ENCODE assay signal across 23 cellular contexts in genomic region chr12:116808113-116808786, GRCh38.
"Had no signal": no experiment of that assay in that cellular context is flagged by ENCODE, and none has a peak within 500 bp of the region (broad histone marks: within the 10 kb centered on the region; RNA-seq: fewer than 3 reads in every experiment).

No MANE protein-coding gene starts in this region.

- H3K27me3 ChIP-seq: colonic mucosa, hepatocyte, right lobe of liver, testis had no signal

- DNase-seq: activated CD4-positive, alpha-beta T cell treated with anti-CD3 and anti-CD28 coated beads for 1 hour; activated CD8-positive, alpha-beta memory T cell treated with anti-CD3 and anti-CD28 coated beads for 24 hours; activated CD8-positive, alpha-beta memory T cell treated with anti-CD3 and anti-CD28 coated beads, Interleukin-2, amount 50 U/mL, for 48 hours; activated effector memory CD4-positive, alpha-beta T cell treated with Interleukin-2 at 50 U/mL for 16 hours; activated naive CD4-positive, alpha-beta T cell treated with anti-CD3 and anti-CD28 coated beads, Interleukin-2, amount 10 ng/mL, durations not matched to agents 7 days and 5 days; activated naive CD8-positive, alpha-beta T cell treated with anti-CD3 and anti-CD28 coated beads, Interleukin-2, amount 50 U/mL, for 24 hours; activated T-cell treated with anti-CD3 and anti-CD28 coated beads, Interleukin-2, amount 50 U/mL, for 48 hours; anterior cingulate cortex; colonic mucosa; foreskin keratinocyte; mesenchymal stem cell; mucosa of descending colon; naive thymus-derived CD4-positive, alpha-beta T cell; psoas muscle; right lobe of liver; small intestine; stimulated activated CD4-positive, alpha-beta T cell treated with anti-CD3 and anti-CD28 coated beads, Interleukin-4, amount 100 ng/mL, for 1 hour; testis had no signal

- H3K4me1 ChIP-seq: colonic mucosa, foreskin keratinocyte, psoas muscle, right lobe of liver, testis had no signal

- ATAC-seq: foreskin keratinocyte; mucosa of descending colon; naive thymus-derived CD4-positive, alpha-beta T cell; psoas muscle; right lobe of liver had no signal

- H3K4me3 ChIP-seq: colonic mucosa, hepatocyte, mucosa of descending colon, psoas muscle, right lobe of liver, testis had no signal

- H3K9me3 ChIP-seq: colonic mucosa, mucosa of descending colon, psoas muscle, right lobe of liver, testis had no signal

- H3K4me1 Mint-ChIP-seq: brain; central memory CD8-positive, alpha-beta T cell; naive thymus-derived CD4-positive, alpha-beta T cell had no signal

- H3K36me3 Mint-ChIP-seq: activated naive CD4-positive, alpha-beta T cell treated with anti-CD3 and anti-CD28 coated beads, Interleukin-2, amount 10 ng/mL, durations not matched to agents 7 days and 5 days; type B pancreatic cell had no signal

- H3K27ac Mint-ChIP-seq: activated naive CD4-positive, alpha-beta T cell treated with anti-CD3 and anti-CD28 coated beads, Interleukin-2, amount 10 ng/mL, durations not matched to agents 7 days and 5 days; activated naive CD8-positive, alpha-beta T cell treated with anti-CD3 and anti-CD28 coated beads, Interleukin-2, amount 50 U/mL, for 24 hours; type B pancreatic cell had no signal

- H3K27ac ChIP-seq: colonic mucosa, foreskin keratinocyte, hepatocyte, psoas muscle, right lobe of liver, testis, VCaP had no signal

- H3K4me3 Mint-ChIP-seq: activated naive CD4-positive, alpha-beta T cell treated with anti-CD3 and anti-CD28 coated beads, Interleukin-2, amount 10 ng/mL, durations not matched to agents 7 days and 5 days; activated naive CD8-positive, alpha-beta T cell treated with anti-CD3 and anti-CD28 coated beads, Interleukin-2, amount 50 U/mL, for 24 hours; brain; central memory CD8-positive, alpha-beta T cell; naive thymus-derived CD4-positive, alpha-beta T cell; type B pancreatic cell had no signal

- H3K36me3 ChIP-seq: colonic mucosa, right lobe of liver had no signal

- H3K27me3 Mint-ChIP-seq: activated naive CD4-positive, alpha-beta T cell treated with anti-CD3 and anti-CD28 coated beads, Interleukin-2, amount 10 ng/mL, durations not matched to agents 7 days and 5 days; activated naive CD8-positive, alpha-beta T cell treated with anti-CD3 and anti-CD28 coated beads, Interleukin-2, amount 50 U/mL, for 24 hours; brain; central memory CD8-positive, alpha-beta T cell; naive thymus-derived CD4-positive, alpha-beta T cell; type B pancreatic cell had no signal
